2 cellular contexts compared by ENCODE assay signal in genomic region chr19:55272142-55272541, GRCh38.
TF ChIP-seq lines count a peak whose summit lies in the region.

No MANE protein-coding gene starts in this region.

TF ChIP-seq in GM23338, 12 proteins besides CTCF, POLR2A, EP300 and RAD21 (continued from another document):
- TF ChIP-seq REST (IDR thresholded peaks at IDR 0.05; ENCODE audit: unreplicated experiment) (no peak), STAT1 (IDR thresholded peaks at IDR 0.05; ENCODE audit: unreplicated experiment) (no peak), ZNF462 (CRISPR knock-in tag; IDR thresholded peaks at IDR 0.05) (no peak), JUNB (IDR thresholded peaks at IDR 0.05; ENCODE audit: unreplicated experiment) (no peak)

TF ChIP-seq in WTC11, 78 proteins besides CTCF, POLR2A, EP300 and RAD21 (continued from another document):
- TF ChIP-seq AFF4 (CRISPR knock-in tag; IDR thresholded peaks at IDR 0.05; ENCODE audit: borderline replicate concordance) (no peak), KAT7 (CRISPR knock-in tag; IDR thresholded peaks at IDR 0.05; ENCODE audit: borderline replicate concordance) (no peak), PRDM15 (CRISPR knock-in tag; IDR thresholded peaks at IDR 0.05) (no peak), ERG (CRISPR knock-in tag; IDR thresholded peaks at IDR 0.05) (no peak), E2F1 (CRISPR knock-in tag; IDR thresholded peaks at IDR 0.05) (no peak)
